15 cellular contexts compared by ENCODE assay signal in genomic region chr6:62042444-62042843, GRCh38.
DNase-seq lines count a peak whose midpoint lies in the region; ATAC-seq and TF ChIP-seq lines count a peak whose summit lies in the region.
"Had no signal": no experiment of that assay in that cellular context is flagged by ENCODE, and none has a peak within 500 bp of the region (broad histone marks: within the 10 kb centered on the region; RNA-seq: fewer than 3 reads in every experiment).

No MANE protein-coding gene starts in this region.

- peaks cover 23% of the 10 kb centered on the region for H3K4me1 Mint-ChIP-seq in activated B cell treated with CpG ODN at 0.5 μM for 24 hours
- no peaks in the 10 kb centered on the region for H3K4me1 Mint-ChIP-seq in neural crest cell

- DNase-seq in cardiac muscle cell (ENCODE audit: low read depth in 1 of 2, low spot score in 1 of 2) (peak in 1 of 2 donors; percentile 34), left ventricle myocardium superior (no peak), activated B cell treated with CpG ODN at 0.5 μM for 24 hours (no peak), neural crest cell (ENCODE audit: low read depth, low spot score) (no peak), nucleus accumbens (lab: John Stamatoyannopoulos, UW) (no peak), NCI-H1105 (lab: John Stamatoyannopoulos, UW) (no peak), OCI-M2 (lab: John Stamatoyannopoulos, UW; ENCODE audit: unreplicated experiment) (no peak), NCI-H1930 (lab: John Stamatoyannopoulos, UW) (no peak)
- DNase-seq: ACHN; C1 segment of cervical spinal cord; CD4-positive, alpha-beta T cell; DND-41; GDM1 had no signal

- H3K4me3 Mint-ChIP-seq in activated B cell treated with CpG ODN at 0.5 μM for 24 hours (no peak overlapping the region), neural crest cell (no peak overlapping the region)
- H3K4me3 Mint-ChIP-seq: CD4-positive, alpha-beta T cell had no signal

- intact Hi-C loops in left ventricle myocardium superior (cut with micrococcal nuclease), result no loop called here
- intact Hi-C loops in activated B cell treated with CpG ODN at 0.5 μM for 24 hours (cut with micrococcal nuclease), result no loop called here

- no peaks in the 10 kb centered on the region for H3K9me3 ChIP-seq in cardiac muscle cell (ENCODE audit: low read depth)
- H3K9me3 ChIP-seq: HAP-1 had no signal

- H3K27ac Mint-ChIP-seq in activated B cell treated with CpG ODN at 0.5 μM for 24 hours (peak overlapping the region; percentile 86), neural crest cell (ENCODE audit: unreplicated experiment) (peak overlapping the region; percentile 35)
- H3K27ac Mint-ChIP-seq: CD4-positive, alpha-beta T cell had no signal

- no peak for ATAC-seq in left ventricle myocardium superior
- ATAC-seq in activated B cell treated with CpG ODN at 0.5 μM for 24 hours (ENCODE audit: low read depth), result no peak
- ATAC-seq: HepG2 had no signal

- no peaks in the 10 kb centered on the region for H3K27me3 ChIP-seq in cardiac muscle cell

- H3K27me3 Mint-ChIP-seq in activated B cell treated with CpG ODN at 0.5 μM for 24 hours (no peaks in the 10 kb centered on the region), neural crest cell (ENCODE audit: low read depth) (no peaks in the 10 kb centered on the region)
- H3K27me3 Mint-ChIP-seq: CD4-positive, alpha-beta T cell had no signal

- H3K36me3 ChIP-seq in cardiac muscle cell, result no peaks in the 10 kb centered on the region
- H3K36me3 ChIP-seq: HAP-1 had no signal

- peaks cover 29% of the 10 kb centered on the region for H3K4me1 ChIP-seq in cardiac muscle cell (ENCODE audit: low read depth)
- H3K4me1 ChIP-seq: HAP-1 had no signal

- CTCF ChIA-PET in activated B cell treated with CpG ODN at 0.5 μM for 24 hours (lab: Charles Lee), result no interaction called here

- POLR2A ChIA-PET in activated B cell treated with CpG ODN at 0.5 μM for 24 hours (lab: Charles Lee), result no interaction called here

- no peak for TF ChIP-seq CTCF in cardiac muscle cell (IDR thresholded peaks at IDR 0.05; ENCODE audit: low read depth, low read length)
- no peak for TF ChIP-seq CTCF in activated B cell treated with CpG ODN at 0.5 μM for 24 hours (IDR thresholded peaks at IDR 0.05)
- TF ChIP-seq CTCF in neural crest cell (conservative IDR thresholded peaks at IDR 0.05), result no peak

- H3K36me3 Mint-ChIP-seq in activated B cell treated with CpG ODN at 0.5 μM for 24 hours (ENCODE audit: low read depth) (peaks cover 8% of the 10 kb centered on the region), neural crest cell (ENCODE audit: low read depth) (no peaks in the 10 kb centered on the region)

- no peak overlapping the region for H3K4me3 ChIP-seq in cardiac muscle cell
- H3K4me3 ChIP-seq: HAP-1 had no signal

- H3K9me3 Mint-ChIP-seq in activated B cell treated with CpG ODN at 0.5 μM for 24 hours (no peaks in the 10 kb centered on the region), neural crest cell (no peaks in the 10 kb centered on the region)

- H3K27ac ChIP-seq in cardiac muscle cell, result peak overlapping the region; percentile 86
